In genomic region chr10:55367555-55367954, GRCh38 we compare ENCODE assay signal across 36 cellular contexts.
"Had no signal": no experiment of that assay in that cellular context is flagged by ENCODE, and none has a peak within 500 bp of the region (broad histone marks: within the 10 kb centered on the region; RNA-seq: fewer than 3 reads in every experiment).

No MANE protein-coding gene starts in this region.

- H3K4me1 ChIP-seq: body of pancreas, breast epithelium had no signal

- H3K4me3 Mint-ChIP-seq: activated B cell treated with CpG ODN at 0.5 μM for 24 hours; activated CD4-positive, alpha-beta memory T cell treated with anti-CD3 and anti-CD28 coated beads for 36 hours; activated CD4-positive, alpha-beta T cell treated with anti-CD3 and anti-CD28 coated beads, Interleukin-2, amount 10 ng/mL, durations not matched to agents 24 days and 14 days; activated CD8-positive, alpha-beta T cell treated with anti-CD3 and anti-CD28 coated beads for 36 hours; activated naive CD4-positive, alpha-beta T cell treated with anti-CD3 and anti-CD28 coated beads for 36 hours; activated naive CD8-positive, alpha-beta T cell treated with anti-CD3 and anti-CD28 coated beads for 36 hours; activated T-cell treated with anti-CD3 and anti-CD28 coated beads, Interleukin-2, amount 50 U/mL, for 4 hours; activated T-cell treated with anti-CD3 and anti-CD28 coated beads, Interleukin-2, amount 50 U/mL, for 72 hours; activated T-helper 1 cell treated with anti-CD3 and anti-CD28 coated beads, Interleukin-12 subunit alpha, Interleukin-12 subunit beta, Interleukin-2, Interleukin-4 antibody, amounts not matched to agents 30 ng/mL and 10 ng/mL and 1 ng/mL, durations not matched to agents 14 hours and 24 hours and 36 hours; activated T-helper 17 cell treated with anti-CD3 and anti-CD28 coated beads, Interleukin-2, amount 50 U/mL, for 72 hours; T-helper 1 cell treated with Interleukin-12 subunit alpha and Interleukin-12 subunit beta and Interleukin-4 antibody, amounts not matched to agents 30 μg/mL and 1 μg/mL, for 36 hours; T-helper 2 cell treated with Interferon-gamma antibody and Interleukin-4, amounts not matched to agents 5 μg/mL and 100 μg/mL, for 36 hours had no signal

- ATAC-seq: activated CD8-positive, alpha-beta T cell treated with anti-CD3 and anti-CD28 coated beads for 36 hours; activated naive CD4-positive, alpha-beta T cell treated with anti-CD3 and anti-CD28 coated beads, Interleukin-2, amount 50 U/mL, for 72 hours; activated T-cell treated with anti-CD3 and anti-CD28 coated beads, Interleukin-2, amount 50 U/mL, for 4 hours; activated T-cell treated with anti-CD3 and anti-CD28 coated beads, Interleukin-2, amount 50 U/mL, for 72 hours; activated T-helper 17 cell treated with anti-CD3 and anti-CD28 coated beads, Interleukin-2, amount 50 U/mL, for 72 hours; body of pancreas had no signal

- H3K27ac Mint-ChIP-seq: activated B cell treated with CpG ODN at 0.5 μM for 24 hours; activated CD4-positive, alpha-beta memory T cell treated with anti-CD3 and anti-CD28 coated beads for 36 hours; activated CD4-positive, alpha-beta T cell treated with anti-CD3 and anti-CD28 coated beads, Interleukin-2, amount 10 ng/mL, durations not matched to agents 24 days and 14 days; activated CD8-positive, alpha-beta T cell treated with anti-CD3 and anti-CD28 coated beads for 36 hours; activated naive CD4-positive, alpha-beta T cell treated with anti-CD3 and anti-CD28 coated beads for 36 hours; activated naive CD4-positive, alpha-beta T cell treated with anti-CD3 and anti-CD28 coated beads, Interleukin-2, amount 50 U/mL, for 72 hours; activated naive CD8-positive, alpha-beta T cell treated with anti-CD3 and anti-CD28 coated beads for 36 hours; activated T-cell treated with anti-CD3 and anti-CD28 coated beads, Interleukin-2, amount 50 U/mL, for 72 hours; activated T-helper 1 cell treated with anti-CD3 and anti-CD28 coated beads, Interleukin-12 subunit alpha, Interleukin-12 subunit beta, Interleukin-2, Interleukin-4 antibody, amounts not matched to agents 30 ng/mL and 10 ng/mL and 1 ng/mL, durations not matched to agents 14 hours and 24 hours and 36 hours; activated T-helper 17 cell treated with anti-CD3 and anti-CD28 coated beads, Interleukin-2, amount 50 U/mL, for 72 hours; T-helper 1 cell treated with Interleukin-12 subunit alpha and Interleukin-12 subunit beta and Interleukin-4 antibody, amounts not matched to agents 30 μg/mL and 1 μg/mL, for 36 hours; T-helper 2 cell treated with Interferon-gamma antibody and Interleukin-4, amounts not matched to agents 5 μg/mL and 100 μg/mL, for 36 hours had no signal

- H3K9me3 ChIP-seq: body of pancreas, breast epithelium had no signal

- FAIRE-seq: astrocyte, TTC549 had no signal

- H3K27ac ChIP-seq: adrenal gland, body of pancreas, brain microvascular endothelial cell, breast epithelium, VCaP had no signal

- DNase-seq: activated B cell treated with CpG ODN at 0.5 μM for 24 hours; activated CD4-positive, alpha-beta memory T cell treated with anti-CD3 and anti-CD28 coated beads for 36 hours; activated CD4-positive, alpha-beta T cell treated with anti-CD3 and anti-CD28 coated beads for 4 hours; activated CD4-positive, alpha-beta T cell treated with anti-CD3 and anti-CD28 coated beads, Interleukin-2, amount 10 ng/mL, durations not matched to agents 24 days and 14 days; activated CD4-positive, alpha-beta T cell treated with anti-CD3 and anti-CD28 coated beads, Interleukin-2, amount 50 U/mL, for 1 hour; activated CD4-positive, alpha-beta T cell treated with anti-CD3 and anti-CD28 coated beads, Interleukin-2, amount 50 U/mL, for 4 hours; activated CD4-positive, CD25-positive, alpha-beta regulatory T cell treated with anti-CD3 and anti-CD28 coated beads, Interleukin-2, amount 50 U/mL, for 72 hours; activated CD8-positive, alpha-beta memory T cell treated with anti-CD3 and anti-CD28 coated beads, Interleukin-2, amount 50 U/mL, for 4 hours; activated CD8-positive, alpha-beta T cell treated with anti-CD3 and anti-CD28 coated beads for 36 hours; activated effector memory CD4-positive, alpha-beta T cell treated with anti-CD3 and anti-CD28 coated beads, Interleukin-2, amount 50 U/mL, for 16 hours; activated gamma-delta T cell treated with Interleukin-2 at 50 U/mL for 16 hours; activated naive CD4-positive, alpha-beta T cell; activated naive CD4-positive, alpha-beta T cell treated with anti-CD3 and anti-CD28 coated beads for 36 hours; activated naive CD4-positive, alpha-beta T cell treated with anti-CD3 and anti-CD28 coated beads, Interleukin-2, amount 50 U/mL, for 16 hours; activated naive CD8-positive, alpha-beta T cell treated with anti-CD3 and anti-CD28 coated beads for 36 hours; activated T-cell treated with anti-CD3 and anti-CD28 coated beads for 4 hours; activated T-cell treated with anti-CD3 and anti-CD28 coated beads, Interleukin-2, amount 50 U/mL, for 1 hour; activated T-cell treated with anti-CD3 and anti-CD28 coated beads, Interleukin-2, amount 50 U/mL, for 4 hours; activated T-cell treated with anti-CD3 and anti-CD28 coated beads, Interleukin-2, amount 50 U/mL, for 72 hours; adrenal gland; amniotic stem cell; aorta; body of pancreas; brain microvascular endothelial cell; central memory CD4-positive, alpha-beta T cell; T-helper 2 cell; T-helper 9 cell had no signal

- H3K27me3 ChIP-seq: adrenal gland, body of pancreas, brain microvascular endothelial cell, breast epithelium had no signal

- H3K36me3 ChIP-seq: adrenal gland, brain microvascular endothelial cell, breast epithelium had no signal

- H3K4me1 Mint-ChIP-seq: activated B cell treated with CpG ODN at 0.5 μM for 24 hours; activated CD4-positive, alpha-beta T cell treated with anti-CD3 and anti-CD28 coated beads, Interleukin-2, amount 10 ng/mL, durations not matched to agents 24 days and 14 days; activated naive CD8-positive, alpha-beta T cell treated with anti-CD3 and anti-CD28 coated beads for 36 hours; activated T-helper 17 cell treated with anti-CD3 and anti-CD28 coated beads, Interleukin-2, amount 50 U/mL, for 72 hours had no signal

- H3K4me3 ChIP-seq: adrenal gland, body of pancreas, breast epithelium had no signal

- H3K9me3 Mint-ChIP-seq: activated B cell treated with CpG ODN at 0.5 μM for 24 hours; activated CD4-positive, alpha-beta T cell treated with anti-CD3 and anti-CD28 coated beads, Interleukin-2, amount 10 ng/mL, durations not matched to agents 24 days and 14 days; activated naive CD8-positive, alpha-beta T cell treated with anti-CD3 and anti-CD28 coated beads for 36 hours; activated T-helper 1 cell treated with anti-CD3 and anti-CD28 coated beads, Interleukin-12 subunit alpha, Interleukin-12 subunit beta, Interleukin-2, Interleukin-4 antibody, amounts not matched to agents 30 ng/mL and 10 ng/mL and 1 ng/mL, durations not matched to agents 14 hours and 24 hours and 36 hours had no signal

- H3K27me3 Mint-ChIP-seq: activated B cell treated with CpG ODN at 0.5 μM for 24 hours; activated CD4-positive, alpha-beta memory T cell treated with anti-CD3 and anti-CD28 coated beads for 36 hours; activated CD4-positive, alpha-beta T cell treated with anti-CD3 and anti-CD28 coated beads, Interleukin-2, amount 10 ng/mL, durations not matched to agents 24 days and 14 days; activated CD8-positive, alpha-beta T cell treated with anti-CD3 and anti-CD28 coated beads for 36 hours; activated naive CD8-positive, alpha-beta T cell treated with anti-CD3 and anti-CD28 coated beads for 36 hours; activated T-helper 17 cell treated with anti-CD3 and anti-CD28 coated beads, Interleukin-2, amount 50 U/mL, for 72 hours had no signal

- H3K36me3 Mint-ChIP-seq: activated CD4-positive, alpha-beta memory T cell treated with anti-CD3 and anti-CD28 coated beads for 36 hours; activated naive CD4-positive, alpha-beta T cell treated with anti-CD3 and anti-CD28 coated beads, Interleukin-2, amount 50 U/mL, for 72 hours; activated naive CD8-positive, alpha-beta T cell treated with anti-CD3 and anti-CD28 coated beads for 36 hours had no signal
